ENCODE assay signal across 18 cellular contexts in genomic region chr1:113096493-113096892, GRCh38. TPM values are rescaled to one million over a fixed set of nuclear protein-coding genes. Genes with fewer than 3 reads are reported as not detected.
DNase-seq lines count a peak whose midpoint lies in the region; ATAC-seq and TF ChIP-seq lines count a peak whose summit lies in the region.
"Had no signal": no experiment of that assay in that cellular context is flagged by ENCODE, and none has a peak within 500 bp of the region (broad histone marks: within the 10 kb centered on the region; RNA-seq: fewer than 3 reads in every experiment).

No MANE protein-coding gene starts in this region.

- intact Hi-C loops in posterior cingulate gyrus (cut with DNase I) (no loop called here), upper lobe of right lung (cut with DNase I) (no loop called here)

- H3K9me3 ChIP-seq in upper lobe of right lung = no peaks in the 10 kb centered on the region

- no peak for TF ChIP-seq CTCF in brain (conservative IDR thresholded peaks at IDR 0.05)
- no peak for TF ChIP-seq CTCF in upper lobe of right lung (IDR thresholded peaks at IDR 0.05)

- ATAC-seq in HG03442 (IDR thresholded peaks at IDR 0.05; ENCODE audit: unreplicated experiment) = no peak
- no peak for ATAC-seq in upper lobe of right lung

- no peaks in the 10 kb centered on the region for H3K4me1 ChIP-seq in upper lobe of right lung

- H3K9me3 Mint-ChIP-seq in activated naive CD8-positive, alpha-beta T cell (ENCODE audit: low read depth) = no peaks in the 10 kb centered on the region
- no peaks in the 10 kb centered on the region for H3K9me3 Mint-ChIP-seq in activated naive CD8-positive, alpha-beta T cell treated with anti-CD3 and anti-CD28 coated beads for 36 hours
- H3K9me3 Mint-ChIP-seq in brain = no peaks in the 10 kb centered on the region
- H3K9me3 Mint-ChIP-seq: CD8-positive, alpha-beta memory T cell had no signal

- H3K4me3 ChIP-seq in upper lobe of right lung = no peak overlapping the region

- H3K27me3 Mint-ChIP-seq in activated naive CD8-positive, alpha-beta T cell = no peaks in the 10 kb centered on the region
- no peaks in the 10 kb centered on the region for H3K27me3 Mint-ChIP-seq in activated naive CD8-positive, alpha-beta T cell treated with anti-CD3 and anti-CD28 coated beads for 36 hours
- H3K27me3 Mint-ChIP-seq in brain = no peaks in the 10 kb centered on the region
- H3K27me3 Mint-ChIP-seq: CD8-positive, alpha-beta memory T cell had no signal

- H3K4me3 Mint-ChIP-seq in activated naive CD8-positive, alpha-beta T cell = no peak overlapping the region
- H3K4me3 Mint-ChIP-seq in activated naive CD8-positive, alpha-beta T cell treated with anti-CD3 and anti-CD28 coated beads for 36 hours = no peak overlapping the region
- H3K4me3 Mint-ChIP-seq in brain = no peak overlapping the region
- H3K4me3 Mint-ChIP-seq: CD8-positive, alpha-beta memory T cell had no signal

- peaks cover 11% of the 10 kb centered on the region for H3K36me3 Mint-ChIP-seq in activated naive CD8-positive, alpha-beta T cell
- peaks cover 10% of the 10 kb centered on the region for H3K36me3 Mint-ChIP-seq in activated naive CD8-positive, alpha-beta T cell treated with anti-CD3 and anti-CD28 coated beads for 36 hours
- H3K36me3 Mint-ChIP-seq in brain = peaks cover 81% of the 10 kb centered on the region

- peaks cover 91% of the 10 kb centered on the region for H3K36me3 ChIP-seq in upper lobe of right lung

- DNase-seq in activated naive CD8-positive, alpha-beta T cell treated with anti-CD3 and anti-CD28 coated beads for 36 hours = no peak
- DNase-seq in posterior cingulate gyrus = no peak
- DNase-seq in upper lobe of right lung = no peak
- DNase-seq: Calu3; CD8-positive, alpha-beta memory T cell; IMR-90; NCI-H1092 treated with DMSO at 0.1 percent for 48 hours; NCI-H1436 treated with DMSO at 0.1 percent for 48 hours; NCI-H1930; NCI-H2227 treated with DMSO at 0.1 percent for 48 hours; NCI-H510A; NK-92 treated with Interleukin-12 subunit alpha and Interleukin-12 subunit beta, amount 100 ng/mL, for 24 hours had no signal

- peak overlapping the region; percentile 10 for H3K27ac Mint-ChIP-seq in activated naive CD8-positive, alpha-beta T cell
- no peak overlapping the region for H3K27ac Mint-ChIP-seq in activated naive CD8-positive, alpha-beta T cell treated with anti-CD3 and anti-CD28 coated beads for 36 hours
- H3K27ac Mint-ChIP-seq in brain = peak overlapping the region in 4 of 5 experiments; percentile 46 to 96 (median 78)

- peaks cover 13% of the 10 kb centered on the region for H3K4me1 Mint-ChIP-seq in activated naive CD8-positive, alpha-beta T cell (ENCODE audit: low read depth)
- H3K4me1 Mint-ChIP-seq in activated naive CD8-positive, alpha-beta T cell treated with anti-CD3 and anti-CD28 coated beads for 36 hours = peaks cover 9% of the 10 kb centered on the region
- H3K4me1 Mint-ChIP-seq in brain = peaks cover 24% of the 10 kb centered on the region

- H3K27me3 ChIP-seq in layer of hippocampus (ENCODE audit: control insufficient read depth, insufficient read depth, low read length) = no peaks in the 10 kb centered on the region
- H3K27me3 ChIP-seq in upper lobe of right lung = no peaks in the 10 kb centered on the region

- H3K27ac ChIP-seq in layer of hippocampus (ENCODE audit: low read depth, low read length) (peak overlapping the region; percentile 71), upper lobe of right lung (no peak overlapping the region)
- H3K27ac ChIP-seq: C4-2B, KMS-11 had no signal

RNA-seq across cellular contexts. Expression of gene LRIG2, which starts 23.5 kb away (rescaled TPM):
- 1 to 10 TPM; 5.6 to 6.5 TPM for total RNA-seq in activated naive CD8-positive, alpha-beta T cell treated with anti-CD3 and anti-CD28 coated beads for 36 hours
- polyA plus RNA-seq in brain (ENCODE audit: insufficient read depth, low read depth, low replicate concordance) = 3.0 TPM
- 10.9 TPM for total RNA-seq in upper lobe of right lung
